ENCODE assay signal across 27 cellular contexts in genomic region chr9:122138560-122139268, GRCh38. TPM values are rescaled to one million over a fixed set of nuclear protein-coding genes. Genes with fewer than 3 reads are reported as not detected.
A peak's percentile ranks its signal among the peaks of the same experiment; 100 is the strongest.
DNase-seq lines count a peak whose midpoint lies in the region; ATAC-seq and TF ChIP-seq lines count a peak whose summit lies in the region.
"Had no signal": no experiment of that assay in that cellular context is flagged by ENCODE, and none has a peak within 500 bp of the region (broad histone marks: within the 10 kb centered on the region; RNA-seq: fewer than 3 reads in every experiment).

No MANE protein-coding gene starts in this region.

- no peak overlapping the region for H2AFZ ChIP-seq in HCT116 (ENCODE audit: low read depth, low read length, poor library complexity, severe bottlenecking)
- no peak overlapping the region for H2AFZ ChIP-seq in neural progenitor cell (replicated peaks)

- intact Hi-C loops in HCT116 (cut with micrococcal nuclease) = no loop called here
- intact Hi-C loops in left colon (cut with DNase I, micrococcal nuclease) = no loop called here

- no peak overlapping the region for H3K4me3 Mint-ChIP-seq in neural progenitor cell
- H3K4me3 Mint-ChIP-seq: CD4-positive, alpha-beta memory T cell; IgD-negative memory B cell had no signal

- no peak overlapping the region for H3K4me3 ChIP-seq in HCT116 (replicated peaks in 1 of 2; ENCODE audit: low read depth in 1 of 2, low read length in 2 of 2)
- H3K4me3 ChIP-seq in epithelial cell of esophagus (ENCODE audit: low read length) = no peak overlapping the region
- no peak overlapping the region for H3K4me3 ChIP-seq in neural progenitor cell
- H3K4me3 ChIP-seq: BLaER1, GM12878 had no signal

- no peaks in the 10 kb centered on the region for H3K27me3 ChIP-seq in HCT116 (ENCODE audit: insufficient read depth, low read length)
- H3K27me3 ChIP-seq in neural progenitor cell = peaks cover 68% of the 10 kb centered on the region
- H3K27me3 ChIP-seq: BLaER1 had no signal

- H3K36me3 Mint-ChIP-seq in neural progenitor cell = peaks cover 1% of the 10 kb centered on the region
- H3K36me3 Mint-ChIP-seq: IgD-negative memory B cell had no signal

- H4K20me1 ChIP-seq in HCT116 (ENCODE audit: insufficient read depth) (no peaks in the 10 kb centered on the region), neural progenitor cell (ENCODE audit: low read depth) (peaks cover 26% of the 10 kb centered on the region)
- H4K20me1 ChIP-seq: BLaER1 had no signal

- TF ChIP-seq POLR2A in HCT116 (IDR thresholded peaks at IDR 0.05; ENCODE audit: borderline replicate concordance, extremely low read depth, insufficient read depth, insufficient read length) = no peak

- H3K27ac Mint-ChIP-seq in neural progenitor cell = no peak overlapping the region
- H3K27ac Mint-ChIP-seq: CD4-positive, alpha-beta memory T cell; IgD-negative memory B cell had no signal

- TF ChIP-seq RAD21 in HCT116 (IDR thresholded peaks at IDR 0.05; ENCODE audit: low read depth) = no peak

- H3K27me3 Mint-ChIP-seq in neural progenitor cell (ENCODE audit: insufficient read depth, low read depth) = peaks cover 6% of the 10 kb centered on the region
- H3K27me3 Mint-ChIP-seq: CD4-positive, alpha-beta memory T cell; IgD-negative memory B cell had no signal

- no peaks in the 10 kb centered on the region for H3K79me2 ChIP-seq in HCT116 (ENCODE audit: insufficient read depth, low read length)
- no peaks in the 10 kb centered on the region for H3K79me2 ChIP-seq in neural progenitor cell (ENCODE audit: low read depth)

- no peaks in the 10 kb centered on the region for H3K9me2 ChIP-seq in HCT116 (ENCODE audit: insufficient read depth)

- no peak overlapping the region for H3K27ac ChIP-seq in HCT116 (ENCODE audit: low read depth, low read length)
- no peak overlapping the region for H3K27ac ChIP-seq in neural progenitor cell
- H3K27ac ChIP-seq: BLaER1 had no signal

- H3K9me3 ChIP-seq in HCT116 (ENCODE audit: control insufficient read depth in 1 of 2, insufficient read depth in 1 of 2, low read depth in 1 of 2, low read length in 2 of 2) = no peaks in the 10 kb centered on the region
- H3K9me3 ChIP-seq in neural progenitor cell (ENCODE audit: low read depth) = no peaks in the 10 kb centered on the region
- H3K9me3 ChIP-seq: BLaER1 had no signal

- H3K9ac ChIP-seq in HCT116 (ENCODE audit: low read length) (no peak overlapping the region), neural progenitor cell (no peak overlapping the region)
- H3K9ac ChIP-seq: BLaER1 had no signal

- H3K36me3 ChIP-seq in HCT116 (ENCODE audit: control insufficient read depth in 1 of 2, insufficient read depth in 2 of 2, low read length in 2 of 2) = peaks cover 3 to 4% of the 10 kb centered on the region in 2 experiments; a peak in 3 of 4 replicates
- no peaks in the 10 kb centered on the region for H3K36me3 ChIP-seq in neural progenitor cell

- no TSS peak for BruUV-seq in HCT116 (replicated peaks; lab: Mats Ljungman, UMichigan)

- POLR2A ChIA-PET in HCT116 (lab: Charles Lee) = no interaction called here

- no peaks in the 10 kb centered on the region for H3K9me3 Mint-ChIP-seq in neural progenitor cell
- H3K9me3 Mint-ChIP-seq: CD4-positive, alpha-beta memory T cell; IgD-negative memory B cell had no signal

- H3K4me2 ChIP-seq in HCT116 (ENCODE audit: low read length) = peak overlapping the region; percentile 50
- H3K4me2 ChIP-seq in neural progenitor cell = no peak overlapping the region
- H3K4me2 ChIP-seq: BLaER1 had no signal

- CTCF ChIA-PET in HCT116 (lab: Charles Lee) = interaction anchor here (2.7 kb wide), 1 partner anchor 14 kb away, joined by 10 read pairs; no protein-coding TSS in a partner anchor

- DNase-seq in HCT116 (ENCODE audit: low read depth, low spot score) = no peak
- peak; percentile 21 for DNase-seq in NCI-H226
- DNase-seq in epithelial cell of esophagus (ENCODE audit: low read depth) = peak; percentile 82
- no peak for DNase-seq in left colon
- no peak for DNase-seq in neural progenitor cell (ENCODE audit: low spot score)
- no peak for DNase-seq in T-helper 1 cell
- DNase-seq: CD4-positive, alpha-beta memory T cell; DMS53; EL; Karpas-422; NCI-H1092; NCI-H1436 treated with DMSO at 0.1 percent for 48 hours; NCI-H2029 treated with DMSO at 0.1 percent for 48 hours; NCI-H748 treated with DMSO at 0.1 percent for 48 hours; NK-92 treated with Interleukin-12 subunit alpha and Interleukin-12 subunit beta, amount 100 ng/mL, for 24 hours; SIG-M5 had no signal

- H3F3A ChIP-seq in neural progenitor cell (ENCODE audit: low read depth) = peaks cover 4% of the 10 kb centered on the region

- RAD21 ChIA-PET in HCT116 (lab: Charles Lee; ENCODE audit: low non-redundant PET in 1 of 2, low total read pairs in 2 of 2, uncharacterized antibody in 2 of 2, unreplicated experiment in 2 of 2) = no interaction called here

- ATAC-seq in HCT116 = peak; percentile 80
- peak; percentile 84 for ATAC-seq in left colon
- no peak for ATAC-seq in GM21528 (IDR thresholded peaks at IDR 0.05; ENCODE audit: low FRiP score, unreplicated experiment)
- no peak for ATAC-seq in HG02588 (IDR thresholded peaks at IDR 0.05; ENCODE audit: unreplicated experiment)
- ATAC-seq: GM12878 had no signal

- H3K4me1 ChIP-seq in HCT116 (ENCODE audit: control insufficient read depth in 1 of 2, insufficient read depth in 2 of 2, low read length in 2 of 2) (peaks cover 0 to 15% of the 10 kb centered on the region in 2 experiments; a peak in 2 of 4 replicates), neural progenitor cell (peaks cover 10% of the 10 kb centered on the region)
- H3K4me1 ChIP-seq: BLaER1 had no signal

- no peak for TF ChIP-seq CTCF in HCT116 (IDR thresholded peaks at IDR 0.05 in 2 of 3, conservative IDR thresholded peaks at IDR 0.05 in 1 of 3; ENCODE audit: borderline replicate concordance in 1 of 3, insufficient read depth in 1 of 3, low read depth in 2 of 3, low read length in 2 of 3)
- no peak for TF ChIP-seq CTCF in epithelial cell of esophagus (IDR thresholded peaks at IDR 0.05; ENCODE audit: insufficient read depth, low read depth, low read length, missing control alignments)
- TF ChIP-seq CTCF in neural progenitor cell (IDR thresholded peaks at IDR 0.05) = no peak

- peaks cover 15% of the 10 kb centered on the region for H3K4me1 Mint-ChIP-seq in neural progenitor cell
- H3K4me1 Mint-ChIP-seq: CD4-positive, alpha-beta memory T cell; IgD-negative memory B cell had no signal

TF ChIP-seq in HCT116, 20 proteins besides CTCF, POLR2A, EP300 and RAD21:
- no peak for TF ChIP-seq EGR1 (IDR thresholded peaks at IDR 0.05; ENCODE audit: low read depth)
- TF ChIP-seq FOSL1 (IDR thresholded peaks at IDR 0.05; ENCODE audit: low read depth) = 0 out of 2 replicates have a peak, but pooled peaks have one; percentile 9
TF ChIP-seq in HCT116: peak in this region for 1.

RNA-seq across cellular contexts. Expression of gene NDUFA8, which starts 20.9 kb away (rescaled TPM):
- total RNA-seq in HCT116 (2021; ENCODE audit: unreplicated experiment) = 84.5 TPM
- 94.5 and 120 TPM in 2 replicates for polyA plus RNA-seq in HCT116 (2012)
- 10 to 100 TPM; 75.3 to 78.9 TPM for total RNA-seq in left colon
- 33.6 and 49.6 TPM in 2 replicates for total RNA-seq in neural progenitor cell (ENCODE audit: low replicate concordance)

RNA-seq across cellular contexts. Expression of gene MORN5, which starts 21.0 kb away (rescaled TPM):
- total RNA-seq in HCT116 (2021; ENCODE audit: unreplicated experiment) (not detected), left colon (1 to 10 TPM in 1 of 2 donors, not detected in 1; 4.0 TPM), neural progenitor cell (ENCODE audit: low replicate concordance) (1.7 and 3.7 TPM in 2 replicates)
- 0.88 TPM in 1 of 2 replicates, not detected in the other for polyA plus RNA-seq in HCT116 (2012)
- total RNA-seq: A673; CD4-positive, alpha-beta memory T cell; GM12878; H4; HT-29; MCF 10A; NCI-H460; RPMI7951 had no signal
- polyA plus RNA-seq: CD4-positive, alpha-beta memory T cell; GM12878; IgD-negative memory B cell had no signal

RNA-seq across cellular contexts. Expression of gene TTLL11, which starts 45.6 kb away (rescaled TPM):
- total RNA-seq in HCT116 (2021; ENCODE audit: unreplicated experiment) (2.2 TPM), left colon (1 to 10 TPM; 5.9 to 6.6 TPM), neural progenitor cell (ENCODE audit: low replicate concordance) (0.75 and 0.84 TPM in 2 replicates)
- 1.3 and 1.4 TPM in 2 replicates for polyA plus RNA-seq in HCT116 (2012)

Comparison
In these comparisons a context has a peak if more than half of its experiments do, and no peak if none do; other contexts are left out.
1. ATAC-seq: peak in HCT116 (single experiment) and left colon (single experiment); none in GM21528 (single experiment) and HG02588 (single experiment).
2. DNase-seq: peak in NCI-H226 (single experiment) and epithelial cell of esophagus (single experiment); none in HCT116 (single experiment), left colon (0 of 2), neural progenitor cell (single experiment) and T-helper 1 cell (0 of 5).